Comparison of ENCODE assay signal across 24 cellular contexts in the genomic region with DNA sequence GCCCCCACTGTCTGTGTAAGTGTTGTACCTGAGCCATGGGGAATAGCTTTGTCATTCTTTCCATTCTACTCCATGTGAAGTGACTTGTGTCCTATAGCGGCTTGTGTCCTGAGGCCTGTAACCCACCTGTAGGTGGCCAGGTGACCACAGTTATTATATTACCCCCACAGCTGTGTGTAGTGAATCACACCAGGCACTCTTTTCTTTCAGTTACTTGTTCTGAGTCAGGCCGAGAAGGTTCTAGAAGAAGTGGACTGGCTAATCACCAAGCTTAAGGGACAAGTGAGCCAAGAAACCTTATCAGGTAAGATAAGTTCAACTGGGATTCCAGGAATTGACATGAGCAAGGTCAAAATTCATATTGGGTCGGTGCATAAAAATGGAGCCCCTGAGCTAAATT.
"Had no signal": no experiment of that assay in that cellular context is flagged by ENCODE, and none has a peak within 500 bp of the region (broad histone marks: within the 10 kb centered on the region; RNA-seq: fewer than 3 reads in every experiment).

No MANE protein-coding gene starts in this region.

- H3K4me1 Mint-ChIP-seq: endodermal cell had no signal

- H3K4me3 Mint-ChIP-seq: dendritic cell treated with granulocyte-macrophage colony-stimulating factor and Interleukin-4, amounts not matched to agents 40 ng/mL and 50 ng/mL, for 4 days; effector memory CD8-positive, alpha-beta T cell; endodermal cell; mesothelial cell of epicardium; naive B cell had no signal

- H3K27ac Mint-ChIP-seq: dendritic cell treated with granulocyte-macrophage colony-stimulating factor and Interleukin-4, amounts not matched to agents 40 ng/mL and 50 ng/mL, for 4 days; effector memory CD8-positive, alpha-beta T cell; mesothelial cell of epicardium; naive B cell had no signal

- H3K36me3 ChIP-seq: colonic mucosa, lower lobe of right lung had no signal

- H3K9me3 ChIP-seq: colonic mucosa, esophagus muscularis mucosa, gastroesophageal sphincter, heart right ventricle, left lung, lower lobe of right lung, mucosa of descending colon had no signal

- H3K4me1 ChIP-seq: colonic mucosa, esophagus muscularis mucosa, gastroesophageal sphincter, left lung, lower lobe of right lung had no signal

- H3K27ac ChIP-seq: colonic mucosa, epithelial cell of prostate, esophagus muscularis mucosa, foreskin keratinocyte, gastroesophageal sphincter, heart right ventricle, left lung, lower lobe of right lung had no signal

- H3K9me3 Mint-ChIP-seq: dendritic cell treated with granulocyte-macrophage colony-stimulating factor and Interleukin-4, amounts not matched to agents 40 ng/mL and 50 ng/mL, for 4 days; effector memory CD8-positive, alpha-beta T cell; endodermal cell; mesothelial cell of epicardium; naive B cell had no signal

- ATAC-seq: effector memory CD8-positive, alpha-beta T cell; gastroesophageal sphincter; left cardiac atrium; left lung; lower lobe of right lung had no signal

- FAIRE-seq: endometrium, frontal cortex, islet of Langerhans, keratinocyte had no signal

- DNase-seq: colonic mucosa; cortex of kidney; effector CD8-positive, alpha-beta T cell; effector memory CD8-positive, alpha-beta T cell; endodermal cell; foreskin keratinocyte; head of caudate nucleus; heart right ventricle; hippocampal formation; left cardiac atrium; left lung; left ventricle myocardium superior; lower lobe of right lung; mucosa of descending colon; naive B cell had no signal

- H3K27me3 ChIP-seq: colonic mucosa, esophagus muscularis mucosa, foreskin keratinocyte, gastroesophageal sphincter, heart right ventricle, left lung had no signal

- H3K4me3 ChIP-seq: colonic mucosa, esophagus muscularis mucosa, gastroesophageal sphincter, heart right ventricle, left lung, lower lobe of right lung, mucosa of descending colon had no signal

- H3K27me3 Mint-ChIP-seq: dendritic cell treated with granulocyte-macrophage colony-stimulating factor and Interleukin-4, amounts not matched to agents 40 ng/mL and 50 ng/mL, for 4 days; effector memory CD8-positive, alpha-beta T cell; naive B cell had no signal
